Comparison of ENCODE assay signal across 11 cellular contexts in the genomic region with DNA sequence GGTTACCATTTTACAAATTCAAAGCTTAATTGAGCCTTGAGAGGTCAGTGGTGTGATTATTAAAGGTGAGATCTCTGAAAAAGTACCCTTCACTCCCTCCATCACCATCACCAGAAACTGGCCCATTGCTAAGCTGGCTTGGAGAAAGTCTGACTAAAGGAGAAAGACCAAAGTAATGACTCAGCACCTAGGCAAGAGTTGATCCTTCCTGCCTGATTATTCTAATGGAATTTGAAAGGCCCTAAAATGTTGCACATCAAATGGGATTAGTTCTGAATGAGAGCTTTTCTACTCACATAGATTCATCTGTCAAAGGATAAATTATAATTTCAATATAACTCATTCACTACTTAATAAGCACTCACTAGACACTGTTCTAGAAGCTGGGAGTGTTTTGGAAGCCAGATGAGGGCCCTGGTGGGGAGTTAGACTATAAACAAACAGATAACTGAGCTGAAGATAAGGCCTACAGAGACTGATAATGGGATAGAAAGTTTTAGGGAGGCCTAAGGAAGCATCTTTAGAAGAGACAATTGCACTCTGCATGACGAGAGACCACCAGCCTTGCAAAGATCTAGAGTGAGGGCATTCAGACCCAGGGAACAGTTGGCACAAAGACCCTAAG.
DNase-seq lines count a peak whose midpoint lies in the region; ATAC-seq and TF ChIP-seq lines count a peak whose summit lies in the region.
"Had no signal": no experiment of that assay in that cellular context is flagged by ENCODE, and none has a peak within 500 bp of the region (broad histone marks: within the 10 kb centered on the region; RNA-seq: fewer than 3 reads in every experiment).

No MANE protein-coding gene starts in this region.

- H3K36me3 Mint-ChIP-seq in natural killer cell treated with Interleukin-12 subunit alpha and Interleukin-12 subunit beta and Interleukin-15 and Interleukin-18, amount 100 ng/mL, for 72 hours = peaks cover 7% of the 10 kb centered on the region
- H3K36me3 Mint-ChIP-seq in stimulated activated naive B cell treated with anti-CD40 and anti-IgM and Interleukin-4, amounts not matched to agents 10 μg/mL and 1 μg/mL and 100 μg/mL, for 72 hours = peaks cover 0 to 3% of the 10 kb centered on the region in 2 donors

- H3K27ac ChIP-seq in coronary artery (peak overlapping the region; percentile 79 to 86), dorsolateral prefrontal cortex (peak overlapping the region in 21 of 59 donors; percentile 2 to 73 (median 26))

- no peak for TF ChIP-seq CTCF in AG10803 (conservative IDR thresholded peaks at IDR 0.05; ENCODE audit: low read length)
- no peak for TF ChIP-seq CTCF in coronary artery (IDR thresholded peaks at IDR 0.05)
- no peak for TF ChIP-seq CTCF in dorsolateral prefrontal cortex (IDR thresholded peaks at IDR 0.05 in 54 of 56, conservative IDR thresholded peaks at IDR 0.05 in 2 of 56; ENCODE audit: low read depth in 1 of 56, partially characterized antibody in 56 of 56)

- no peaks in the 10 kb centered on the region for H3K9me3 Mint-ChIP-seq in natural killer cell treated with Interleukin-12 subunit alpha and Interleukin-12 subunit beta and Interleukin-15 and Interleukin-18, amount 100 ng/mL, for 72 hours
- H3K9me3 Mint-ChIP-seq in stimulated activated naive B cell treated with anti-CD40 and anti-IgM and Interleukin-4, amounts not matched to agents 10 μg/mL and 1 μg/mL and 100 μg/mL, for 72 hours = no peaks in the 10 kb centered on the region
- H3K9me3 Mint-ChIP-seq: T-helper 1 cell treated with Interleukin-12 subunit alpha and Interleukin-12 subunit beta and Interleukin-4 antibody, amounts not matched to agents 30 μg/mL and 1 μg/mL, for 36 hours had no signal

- intact Hi-C loops in dorsolateral prefrontal cortex (cut with DNase I) = loop anchor here in 1 of 2 donors (10.0 kb wide), 1 partner anchor 146 kb away; no protein-coding TSS in a partner anchor

- H3K4me3 Mint-ChIP-seq in natural killer cell treated with Interleukin-12 subunit alpha and Interleukin-12 subunit beta and Interleukin-15 and Interleukin-18, amount 100 ng/mL, for 72 hours = peak overlapping the region; percentile 26
- no peak overlapping the region for H3K4me3 Mint-ChIP-seq in stimulated activated naive B cell treated with anti-CD40 and anti-IgM and Interleukin-4, amounts not matched to agents 10 μg/mL and 1 μg/mL and 100 μg/mL, for 72 hours
- H3K4me3 Mint-ChIP-seq: T-helper 1 cell treated with Interleukin-12 subunit alpha and Interleukin-12 subunit beta and Interleukin-4 antibody, amounts not matched to agents 30 μg/mL and 1 μg/mL, for 36 hours had no signal

- H3K27ac Mint-ChIP-seq in natural killer cell treated with Interleukin-12 subunit alpha and Interleukin-12 subunit beta and Interleukin-15 and Interleukin-18, amount 100 ng/mL, for 72 hours = peak overlapping the region; percentile 18 to 84
- no peak overlapping the region for H3K27ac Mint-ChIP-seq in stimulated activated naive B cell treated with anti-CD40 and anti-IgM and Interleukin-4, amounts not matched to agents 10 μg/mL and 1 μg/mL and 100 μg/mL, for 72 hours
- H3K27ac Mint-ChIP-seq: T-helper 1 cell treated with Interleukin-12 subunit alpha and Interleukin-12 subunit beta and Interleukin-4 antibody, amounts not matched to agents 30 μg/mL and 1 μg/mL, for 36 hours had no signal

- no peaks in the 10 kb centered on the region for H3K27me3 ChIP-seq in dorsolateral prefrontal cortex

- peaks cover 12 to 30% of the 10 kb centered on the region in 2 donors for H3K4me1 Mint-ChIP-seq in natural killer cell treated with Interleukin-12 subunit alpha and Interleukin-12 subunit beta and Interleukin-15 and Interleukin-18, amount 100 ng/mL, for 72 hours (ENCODE audit: low read depth in 2 of 2)
- peaks cover 2 to 4% of the 10 kb centered on the region in 2 donors for H3K4me1 Mint-ChIP-seq in stimulated activated naive B cell treated with anti-CD40 and anti-IgM and Interleukin-4, amounts not matched to agents 10 μg/mL and 1 μg/mL and 100 μg/mL, for 72 hours

- peak; percentile 33 for ATAC-seq in HG02610 (IDR thresholded peaks at IDR 0.05; ENCODE audit: unreplicated experiment)
- peak in 1 of 2 donors; percentile 37 for ATAC-seq in natural killer cell treated with Interleukin-12 subunit alpha and Interleukin-12 subunit beta and Interleukin-15 and Interleukin-18, amount 100 ng/mL, for 72 hours
- ATAC-seq in stimulated activated naive B cell treated with anti-CD40 and anti-IgM and Interleukin-4, amounts not matched to agents 10 μg/mL and 1 μg/mL and 100 μg/mL, for 72 hours (replicated peaks) = no peak

- H3K27me3 Mint-ChIP-seq in natural killer cell treated with Interleukin-12 subunit alpha and Interleukin-12 subunit beta and Interleukin-15 and Interleukin-18, amount 100 ng/mL, for 72 hours = no peaks in the 10 kb centered on the region
- H3K27me3 Mint-ChIP-seq in stimulated activated naive B cell treated with anti-CD40 and anti-IgM and Interleukin-4, amounts not matched to agents 10 μg/mL and 1 μg/mL and 100 μg/mL, for 72 hours = no peaks in the 10 kb centered on the region

- DNase-seq in AG10803 (ENCODE audit: low read depth) = peak; percentile 58
- no peak for DNase-seq in coronary artery (ENCODE audit: low spot score)
- DNase-seq in natural killer cell treated with Interleukin-12 subunit alpha and Interleukin-12 subunit beta and Interleukin-15 and Interleukin-18, amount 100 ng/mL, for 72 hours (ENCODE audit: low spot score) = no peak
- no peak for DNase-seq in NOMO-1 treated with dmso at 0.1 percent for 144 hours (lab: John Stamatoyannopoulos, UW; ENCODE audit: unreplicated experiment)
- no peak for DNase-seq in stimulated activated naive B cell treated with anti-CD40 and anti-IgM and Interleukin-4, amounts not matched to agents 10 μg/mL and 1 μg/mL and 100 μg/mL, for 72 hours
- no peak for DNase-seq in stimulated activated naive CD4-positive, alpha-beta T cell treated with Interleukin-2 at 50 U/mL for 16 hours (lab: John Stamatoyannopoulos, UW)
- DNase-seq in dorsolateral prefrontal cortex = no peak
- DNase-seq: head of caudate nucleus, MV-4-11 had no signal

- no peak overlapping the region for H3K4me3 ChIP-seq in AG10803 (ENCODE audit: low read length)
- H3K4me3 ChIP-seq in coronary artery = no peak overlapping the region
- no peak overlapping the region for H3K4me3 ChIP-seq in dorsolateral prefrontal cortex
